8 cellular contexts compared by ENCODE assay signal in genomic region chr21:30839304-30839703, GRCh38. TPM values are rescaled to one million over a fixed set of nuclear protein-coding genes. Genes with fewer than 3 reads are reported as not detected.
A peak's percentile ranks its signal among the peaks of the same experiment; 100 is the strongest.
DNase-seq lines count a peak whose midpoint lies in the region; ATAC-seq and TF ChIP-seq lines count a peak whose summit lies in the region.

No MANE protein-coding gene starts in this region.

- peak; percentile 23 for DNase-seq in GM10248 (ENCODE audit: extremely low spot score)
- DNase-seq in MM.1S = peak; percentile 70
- peak; percentile 4 for DNase-seq in activated T-cell treated with anti-CD3 and anti-CD28 coated beads for 4 hours
- no peak for DNase-seq in left lobe of liver (ENCODE audit: low spot score)
- DNase-seq in psoas muscle = no peak
- no peak for DNase-seq in NCI-H2227 (lab: John Stamatoyannopoulos, UW; ENCODE audit: unreplicated experiment)
- no peak for DNase-seq in uterus

- H3K4me2 ChIP-seq in MM.1S (ENCODE audit: low read depth, low read length) = no peak overlapping the region

- no peaks in the 10 kb centered on the region for H3K4me1 ChIP-seq in MM.1S (ENCODE audit: low read length)
- H3K4me1 ChIP-seq in psoas muscle = no peaks in the 10 kb centered on the region
- no peaks in the 10 kb centered on the region for H3K4me1 ChIP-seq in uterus

- 32 to 34% (median 32%) methylated on average over 5 of the region's 5 CpGs for WGBS in psoas muscle, 3 donors

- H3K9ac ChIP-seq in MM.1S (ENCODE audit: low read length) = no peak overlapping the region

- H4K20me1 ChIP-seq in MM.1S (ENCODE audit: insufficient read depth, low read length) = no peaks in the 10 kb centered on the region

- no peak for TF ChIP-seq CTCF in GM10248 (IDR thresholded peaks at IDR 0.05; ENCODE audit: control extremely low read depth, extremely low read depth, low read depth, missing control alignments)
- peak; percentile 72 for TF ChIP-seq CTCF in MM.1S (IDR thresholded peaks at IDR 0.05; ENCODE audit: low read length)
- no peak for TF ChIP-seq CTCF in psoas muscle (IDR thresholded peaks at IDR 0.05)
- no peak for TF ChIP-seq CTCF in uterus (IDR thresholded peaks at IDR 0.05)

- ATAC-seq in left lobe of liver (peak; percentile 85), GM19023 (IDR thresholded peaks at IDR 0.05; ENCODE audit: unreplicated experiment) (no peak), psoas muscle (no peak)

- H3K4me3 ChIP-seq in MM.1S (ENCODE audit: low read length) (no peak overlapping the region), psoas muscle (no peak overlapping the region), uterus (no peak overlapping the region)

- H3K27ac ChIP-seq in MM.1S (ENCODE audit: low read length) (no peak overlapping the region), psoas muscle (no peak overlapping the region), uterus (no peak overlapping the region)

- no peaks in the 10 kb centered on the region for H3K9me2 ChIP-seq in MM.1S (replicated peaks; ENCODE audit: insufficient read depth, low read length)

- no peaks in the 10 kb centered on the region for H3F3A ChIP-seq in MM.1S (ENCODE audit: insufficient read depth, low read length)

- intact Hi-C loops in psoas muscle (cut with DNase I) (no loop called here), uterus (cut with DNase I; ENCODE audit: low total_unique reads) (no loop called here)

- H3K79me2 ChIP-seq in MM.1S (ENCODE audit: low read length) = no peaks in the 10 kb centered on the region

- CTCF ChIA-PET in GM10248 (lab: Yijun Ruan, JAX) = interaction anchor here (1.1 kb wide), 1 partner anchor 10 kb away, joined by 3 read pairs; no protein-coding TSS in a partner anchor

- POLR2A ChIA-PET in GM10248 (lab: Yijun Ruan, JAX) = no interaction called here

- H3K36me3 ChIP-seq in MM.1S (replicated peaks; ENCODE audit: insufficient read depth, low read length) (no peaks in the 10 kb centered on the region), psoas muscle (ENCODE audit: insufficient read depth in 1 of 2, low read depth in 1 of 2) (no peaks in the 10 kb centered on the region), uterus (no peaks in the 10 kb centered on the region)

- no peak overlapping the region for H2AFZ ChIP-seq in MM.1S (ENCODE audit: low read length)

- no peak for TF ChIP-seq POLR2A in uterus (IDR thresholded peaks at IDR 0.05)

- H3K27me3 ChIP-seq in MM.1S (replicated peaks; ENCODE audit: insufficient read depth, low read length) (no peaks in the 10 kb centered on the region), psoas muscle (ENCODE audit: insufficient read depth in 3 of 3, low read length in 2 of 3) (no peaks in the 10 kb centered on the region), uterus (no peaks in the 10 kb centered on the region)

- no peaks in the 10 kb centered on the region for H3K9me3 ChIP-seq in MM.1S (replicated peaks; ENCODE audit: insufficient read depth, low read length)
- H3K9me3 ChIP-seq in psoas muscle = no peaks in the 10 kb centered on the region
- H3K9me3 ChIP-seq in uterus = no peaks in the 10 kb centered on the region

RNA-seq across cellular contexts. Expression of gene KRTAP7-1, which starts 9.7 kb away (rescaled TPM):
- total RNA-seq in left lobe of liver (not detected), psoas muscle (not detected), uterus (not detected)
- polyA plus RNA-seq in psoas muscle = not detected

RNA-seq across cellular contexts. Expression of gene KRTAP8-1, which starts 26.2 kb away (rescaled TPM):
- not detected for total RNA-seq in left lobe of liver
- not detected for total RNA-seq in psoas muscle
- polyA plus RNA-seq in psoas muscle = not detected
- not detected for total RNA-seq in uterus

RNA-seq across cellular contexts. Expression of gene KRTAP11-1, which starts 42.1 kb away (rescaled TPM):
- not detected for total RNA-seq in left lobe of liver
- total RNA-seq in psoas muscle = not detected
- not detected for polyA plus RNA-seq in psoas muscle
- total RNA-seq in uterus = not detected

Comparison
In these comparisons a context has a peak if more than half of its experiments do, and no peak if none do; other contexts are left out.
1. DNase-seq: peak in GM10248 (single experiment), MM.1S (single experiment) and activated T-cell treated with anti-CD3 and anti-CD28 coated beads for 4 hours (single experiment); none in left lobe of liver (single experiment), psoas muscle (0 of 2), NCI-H2227 (single experiment) and uterus (0 of 2).